In genomic region chr3:130906374-130906995, GRCh38 we compare ENCODE assay signal across 15 cellular contexts. TPM values are rescaled to one million over a fixed set of nuclear protein-coding genes. Genes with fewer than 3 reads are reported as not detected.
A peak's percentile ranks its signal among the peaks of the same experiment; 100 is the strongest.
DNase-seq lines count a peak whose midpoint lies in the region; ATAC-seq, FAIRE-seq and TF ChIP-seq lines count a peak whose summit lies in the region.
"Had no signal": no experiment of that assay in that cellular context is flagged by ENCODE, and none has a peak within 500 bp of the region (broad histone marks: within the 10 kb centered on the region; RNA-seq: fewer than 3 reads in every experiment).

No MANE protein-coding gene starts in this region.

- H3K27ac Mint-ChIP-seq in WTC11, result no peak overlapping the region
- H3K27ac Mint-ChIP-seq: nephron progenitor cell had no signal

- no peaks in the 10 kb centered on the region for H3K9me1 ChIP-seq in keratinocyte (ENCODE audit: control insufficient read depth, extremely low read depth, insufficient read depth, low read length)

- peaks cover 3% of the 10 kb centered on the region; the same call in 1 of the 2 replicates for H3K9me3 Mint-ChIP-seq in WTC11
- H3K9me3 Mint-ChIP-seq: CD8-positive, alpha-beta memory T cell had no signal

- no peak overlapping the region for H3K18ac ChIP-seq in neuronal stem cell (ENCODE audit: low read length)

- TF ChIP-seq CTCF in keratinocyte (optimal IDR thresholded peaks at IDR 0.05 in 1 of 3, IDR thresholded peaks at IDR 0.05 in 1 of 3, conservative IDR thresholded peaks at IDR 0.05 in 1 of 3; ENCODE audit: extremely low read depth in 1 of 3, insufficient read depth in 2 of 3, low read length in 3 of 3) (no peak), WTC11 (IDR thresholded peaks at IDR 0.05) (no peak)

- H2AFZ ChIP-seq in keratinocyte (ENCODE audit: control insufficient read depth, low read length) (no peak overlapping the region), neuronal stem cell (ENCODE audit: low read length) (no peak overlapping the region)

- CTCF ChIA-PET in WTC11 (lab: Charles Lee), result no interaction called here

- H3K9me3 ChIP-seq in adipocyte (ENCODE audit: control insufficient read depth, low read length) (no peaks in the 10 kb centered on the region), keratinocyte (ENCODE audit: control insufficient read depth, low read depth, low read length) (no peaks in the 10 kb centered on the region), neuronal stem cell (replicated peaks in 1 of 2; ENCODE audit: control insufficient read depth in 2 of 2, insufficient read depth in 1 of 2, low read depth in 1 of 2, low read length in 2 of 2) (no peaks in the 10 kb centered on the region)
- H3K9me3 ChIP-seq: thoracic aorta had no signal

- H3K79me2 ChIP-seq in keratinocyte (ENCODE audit: control insufficient read depth, insufficient read depth, low read length), result peaks cover 84% of the 10 kb centered on the region

- H4K91ac ChIP-seq in neuronal stem cell (ENCODE audit: low read depth, low read length, poor library complexity), result no peak overlapping the region

- H2AK5ac ChIP-seq in neuronal stem cell (ENCODE audit: low read depth, low read length), result no peak overlapping the region

- peaks cover 16% of the 10 kb centered on the region for H3K4me1 Mint-ChIP-seq in WTC11

- H4K20me1 ChIP-seq in keratinocyte (ENCODE audit: control insufficient read depth, extremely low read depth, insufficient read depth, low read length), result peaks cover 5% of the 10 kb centered on the region

- no peak overlapping the region for H3K4me3 Mint-ChIP-seq in WTC11
- H3K4me3 Mint-ChIP-seq: nephron progenitor cell had no signal

- H2BK15ac ChIP-seq in neuronal stem cell (ENCODE audit: low read length), result no peak overlapping the region

- dilution Hi-C loops in keratinocyte (cut with MboI; ENCODE audit: extremely low pct_ligation_motif_present, low sequenced_read_pairs), result no loop called here

- peaks cover 6% of the 10 kb centered on the region for H3K79me1 ChIP-seq in neuronal stem cell (ENCODE audit: low read depth, low read length)

- H3K27me3 ChIP-seq in adipocyte (replicated peaks; ENCODE audit: control insufficient read depth, insufficient read depth, low read length) (no peaks in the 10 kb centered on the region), keratinocyte (ENCODE audit: control insufficient read depth, extremely low read depth, insufficient read depth, low read length) (no peaks in the 10 kb centered on the region), neuronal stem cell (ENCODE audit: control insufficient read depth in 3 of 3, insufficient read depth in 3 of 3, low read depth in 1 of 3, low read length in 3 of 3) (no peaks in the 10 kb centered on the region)

- ATAC-seq in WTC11 (no peak), HG03571 (IDR thresholded peaks at IDR 0.05; ENCODE audit: unreplicated experiment) (no peak)

- peak overlapping the region; percentile 46 for H3K4me2 ChIP-seq in keratinocyte (ENCODE audit: control insufficient read depth, extremely low read depth, insufficient read depth, low read depth, low read length)
- no peak overlapping the region for H3K4me2 ChIP-seq in neuronal stem cell (ENCODE audit: insufficient read depth, low read length, poor library complexity, severe bottlenecking)

- no peak overlapping the region for H4K8ac ChIP-seq in neuronal stem cell (ENCODE audit: low read depth, low read length)

- H3K36me3 Mint-ChIP-seq in WTC11, result peaks cover 2% of the 10 kb centered on the region

- peak overlapping the region; percentile 71 for H3K27ac ChIP-seq in keratinocyte (ENCODE audit: control insufficient read depth, insufficient read depth, low read length)
- no peak overlapping the region for H3K27ac ChIP-seq in neuronal stem cell (replicated peaks; ENCODE audit: low read length)
- H3K27ac ChIP-seq: thoracic aorta had no signal

- peaks cover 27% of the 10 kb centered on the region for H3K4me1 ChIP-seq in adipocyte (ENCODE audit: control insufficient read depth, insufficient read depth, low read length)
- H3K4me1 ChIP-seq in keratinocyte (ENCODE audit: control insufficient read depth, extremely low read depth, insufficient read depth, low read length), result peaks cover 28% of the 10 kb centered on the region
- no peaks in the 10 kb centered on the region for H3K4me1 ChIP-seq in neuronal stem cell (ENCODE audit: control insufficient read depth in 2 of 2, insufficient read depth in 1 of 2, low read depth in 1 of 2, low read length in 2 of 2)

- H3K27me3 Mint-ChIP-seq in WTC11 (ENCODE audit: low read depth), result no peaks in the 10 kb centered on the region
- H3K27me3 Mint-ChIP-seq: CD8-positive, alpha-beta memory T cell had no signal

- WGBS in neuronal stem cell (ENCODE audit: extremely low coverage in 2 of 2, insufficient read length in 2 of 2, insufficient replicate concordance in 1 of 2), 2 donors, result no CpG with 5 or more reads among the region's 3 CpGs

- DNase-seq in GM12891 (ENCODE audit: insufficient read length, low spot score) (no peak), LHCN-M2 (ENCODE audit: low read depth) (peak; percentile 60), adipocyte (ENCODE audit: low read depth) (no peak), keratinocyte (ENCODE audit: low read depth, low spot score) (no peak), WTC11 (ENCODE audit: low spot score) (no peak), neuronal stem cell (ENCODE audit: low spot score) (no peak)
- DNase-seq: activated CD4-positive, alpha-beta T cell treated with anti-CD3 and anti-CD28 coated beads, Interleukin-2, amount 50 U/mL, for 4 hours; CD8-positive, alpha-beta memory T cell; dermis blood vessel endothelial cell; KG1; nephron progenitor cell; NK-92 treated with Interleukin-12 subunit alpha and Interleukin-12 subunit beta, amount 100 ng/mL, for 24 hours had no signal

- H3K23ac ChIP-seq in neuronal stem cell (ENCODE audit: low read depth, low read length, poor library complexity), result no peak overlapping the region

- H3K36me3 ChIP-seq in adipocyte (ENCODE audit: control insufficient read depth, insufficient read depth, low read length, severe bottlenecking) (no peaks in the 10 kb centered on the region), keratinocyte (ENCODE audit: control insufficient read depth in 2 of 2, extremely low read depth in 1 of 2, insufficient read depth in 2 of 2, low read length in 2 of 2) (no peaks in the 10 kb centered on the region), neuronal stem cell (replicated peaks in 1 of 2; ENCODE audit: control insufficient read depth in 2 of 2, insufficient read depth in 2 of 2, low read length in 2 of 2) (no peaks in the 10 kb centered on the region)
- H3K36me3 ChIP-seq: thoracic aorta had no signal

- TF ChIP-seq POLR2A in GM12891 (IDR thresholded peaks at IDR 0.05; ENCODE audit: low read depth, low read length), result no peak

- no peak overlapping the region for H2BK120ac ChIP-seq in neuronal stem cell (ENCODE audit: low read depth, low read length)

- no peak overlapping the region for H2BK5ac ChIP-seq in neuronal stem cell (ENCODE audit: low read length)

- H2BK12ac ChIP-seq in neuronal stem cell (ENCODE audit: low read length), result no peak overlapping the region

- H3K4ac ChIP-seq in neuronal stem cell (ENCODE audit: low read length), result no peak overlapping the region

- H3K9ac ChIP-seq in adipocyte (ENCODE audit: low read length) (no peak overlapping the region), keratinocyte (ENCODE audit: control insufficient read depth, extremely low read depth, insufficient read depth, low read length) (no peak overlapping the region), neuronal stem cell (ENCODE audit: low read depth, low read length, poor library complexity) (no peak overlapping the region)

- FAIRE-seq in GM12891 (lab: Jason Lieb, UNC) (peak; percentile 13), keratinocyte (lab: Jason Lieb, UNC) (peak; percentile 69)
- FAIRE-seq: small intestine had no signal

- no peak overlapping the region for H3K14ac ChIP-seq in neuronal stem cell (ENCODE audit: low read length)

- H3K4me3 ChIP-seq in adipocyte (ENCODE audit: low read length), result peak overlapping the region; percentile 31
- no peak overlapping the region for H3K4me3 ChIP-seq in keratinocyte (ENCODE audit: control insufficient read depth in 2 of 3, extremely low read depth in 1 of 3, insufficient read depth in 2 of 3, low read depth in 1 of 3, low read length in 3 of 3)
- H3K4me3 ChIP-seq in neuronal stem cell (ENCODE audit: low read length in 2 of 2), result no peak overlapping the region
- H3K4me3 ChIP-seq: thoracic aorta had no signal

- POLR2A ChIA-PET in WTC11 (lab: Charles Lee), result no interaction called here

TF ChIP-seq in GM12891, 5 proteins besides CTCF, POLR2A, EP300 and RAD21:
- no peak for TF ChIP-seq TAF1 (IDR thresholded peaks at IDR 0.05; ENCODE audit: low read depth, low read length)
- TF ChIP-seq SPI1 (IDR thresholded peaks at IDR 0.05; ENCODE audit: low read depth, low read length), result no peak

TF ChIP-seq in WTC11, 78 proteins besides CTCF, POLR2A, EP300 and RAD21:
- TF ChIP-seq E2F1 (CRISPR knock-in tag; IDR thresholded peaks at IDR 0.05) (no peak), ZNF219 (CRISPR knock-in tag; IDR thresholded peaks at IDR 0.05; ENCODE audit: borderline replicate concordance) (no peak), SP1 (CRISPR knock-in tag; conservative IDR thresholded peaks at IDR 0.05) (no peak), ZNF671 (CRISPR knock-in tag; IDR thresholded peaks at IDR 0.05) (no peak), ELF4 (CRISPR knock-in tag; IDR thresholded peaks at IDR 0.05; ENCODE audit: low read depth) (no peak)

RNA-seq across cellular contexts. Expression of gene ATP2C1, which starts 12.6 kb away (rescaled TPM):
- polyA plus RNA-seq in GM12891 (2012; ENCODE audit: low read depth, missing spikeins), result 32.5 TPM
- total RNA-seq in LHCN-M2 (2014; rRNA removed), result 59.2 and 59.8 TPM in 2 replicates
- polyA plus RNA-seq in LHCN-M2 (2012), result 32.1 TPM
- polyA plus RNA-seq in keratinocyte, result 91.3 to 141 TPM (median 112 TPM) in 3 replicates
- 221 TPM for polyA plus RNA-seq in keratinocyte (2011; ENCODE audit: low read depth)
- 52.1 and 106 TPM in 2 replicates for polyA plus RNA-seq in keratinocyte (2011; cell fraction: cytosol; rRNA removed)
- 149 and 200 TPM in 2 replicates for polyA plus RNA-seq in keratinocyte (2011; cell fraction: nucleus; rRNA removed)
- polyA plus RNA-seq in keratinocyte (2012; ENCODE audit: low replicate concordance), result 64.0 and 75.1 TPM in 2 replicates
- polyA minus RNA-seq in keratinocyte, result 32.8 to 260 TPM (median 161 TPM) in 3 replicates
- 85.2 TPM for polyA minus RNA-seq in keratinocyte (2011; cell fraction: cytosol; rRNA and poly(A)+ RNA removed)
- polyA minus RNA-seq in keratinocyte (2011; cell fraction: nucleus; rRNA and poly(A)+ RNA removed), result 143 and 252 TPM in 2 replicates
- total RNA-seq in WTC11 (2021), result 62.5 to 68.4 TPM (median 67.0 TPM) in 3 replicates
- 36.4 TPM for polyA plus RNA-seq in neuronal stem cell (2013, experiment 1 of 2)
- polyA plus RNA-seq in neuronal stem cell (2013, experiment 2 of 2), result 39.2 TPM
